12 cellular contexts compared by ENCODE assay signal in the genomic region with DNA sequence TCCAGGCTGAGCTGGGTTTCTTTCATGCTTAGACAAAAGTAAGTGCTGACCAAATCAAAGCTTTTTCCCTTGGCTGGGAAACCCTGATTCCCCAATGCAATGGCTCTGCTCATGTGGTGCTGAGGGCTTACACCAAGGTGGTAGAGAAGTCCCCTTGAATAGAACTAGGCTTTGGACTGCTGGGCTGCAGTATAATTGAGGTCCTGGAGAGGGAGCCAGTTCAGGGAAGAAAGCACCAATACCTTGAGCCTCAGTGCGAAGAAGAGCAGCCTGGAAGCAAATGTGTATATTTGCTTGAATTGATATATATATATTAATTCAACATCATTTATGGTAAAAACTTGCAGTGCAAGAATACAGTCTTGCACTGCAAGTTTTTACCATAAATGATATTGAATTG.
A peak's percentile ranks its signal among the peaks of the same experiment; 100 is the strongest.
DNase-seq lines count a peak whose midpoint lies in the region; ATAC-seq and TF ChIP-seq lines count a peak whose summit lies in the region.
"Had no signal": no experiment of that assay in that cellular context is flagged by ENCODE, and none has a peak within 500 bp of the region (broad histone marks: within the 10 kb centered on the region; RNA-seq: fewer than 3 reads in every experiment).

No MANE protein-coding gene starts in this region.

- H3K9me3 Mint-ChIP-seq in nephron, result peaks cover 12% of the 10 kb centered on the region
- no peaks in the 10 kb centered on the region for H3K9me3 Mint-ChIP-seq in effector memory CD8-positive, alpha-beta T cell

- H3K9me3 ChIP-seq in IMR-90 (ENCODE audit: control insufficient read depth, insufficient read depth, low read length), result peaks cover 8% of the 10 kb centered on the region

- BruUV-seq in IMR-90 (replicated peaks; lab: Mats Ljungman, UMichigan), result no TSS peak

- peak; percentile 33; the same call in 1 of the 2 replicates for TF ChIP-seq RAD21 in IMR-90 (IDR thresholded peaks at IDR 0.05; ENCODE audit: low read length)

- H3K27ac Mint-ChIP-seq in nephron, result no peak overlapping the region
- H3K27ac Mint-ChIP-seq in effector memory CD8-positive, alpha-beta T cell, result no peak overlapping the region

- H4K5ac ChIP-seq in IMR-90 (ENCODE audit: low read depth, low read length), result no peak overlapping the region

- H3K36me3 ChIP-seq in IMR-90 (ENCODE audit: control insufficient read depth, insufficient read depth, low read length), result no peaks in the 10 kb centered on the region

- TF ChIP-seq POLR2A in IMR-90 (IDR thresholded peaks at IDR 0.05; ENCODE audit: low read depth, low read length), result no peak

- no peak overlapping the region for H3K56ac ChIP-seq in IMR-90 (ENCODE audit: extremely low read depth, insufficient read depth, low read length)

- H2AK9ac ChIP-seq in IMR-90 (replicated peaks; ENCODE audit: low read depth, low read length, poor library complexity), result no peak overlapping the region

- no peak overlapping the region for H3K27ac ChIP-seq in IMR-90 (ENCODE audit: insufficient read depth, low read length)
- H3K27ac ChIP-seq: GM23248 had no signal

- POLR2A ChIA-PET in IMR-90 (lab: Charles Lee; ENCODE audit: unreplicated experiment), result no interaction called here

- no peak overlapping the region for H2AFZ ChIP-seq in IMR-90 (replicated peaks; ENCODE audit: low read length, poor library complexity)
- H2AFZ ChIP-seq: GM23248 had no signal

- no peak overlapping the region for H4K91ac ChIP-seq in IMR-90 (ENCODE audit: insufficient read depth, low read depth, low read length)

- no peak for ATAC-seq in IMR-90 (ENCODE audit: low read depth)
- ATAC-seq in HG02571 (IDR thresholded peaks at IDR 0.05; ENCODE audit: unreplicated experiment), result no peak
- ATAC-seq in HG03108 (IDR thresholded peaks at IDR 0.05; ENCODE audit: unreplicated experiment), result no peak
- ATAC-seq in effector memory CD8-positive, alpha-beta T cell (replicated peaks), result no peak

- H3K36me3 Mint-ChIP-seq in nephron (ENCODE audit: low read depth), result peaks cover 4% of the 10 kb centered on the region
- no peaks in the 10 kb centered on the region for H3K36me3 Mint-ChIP-seq in effector memory CD8-positive, alpha-beta T cell (ENCODE audit: insufficient read depth)

- dilution Hi-C loops in IMR-90 (cut with HindIII; ENCODE audit: low sequenced_read_pairs, unreplicated experiment), result no loop called here

- H2BK120ac ChIP-seq in IMR-90 (ENCODE audit: low read depth, low read length), result no peak overlapping the region

- DNase-seq in DMS53 treated with DMSO at 0.1 percent for 48 hours (lab: John Stamatoyannopoulos, UW; ENCODE audit: unreplicated experiment) (peak; percentile 46), IMR-90 (no peak), astrocyte of the cerebellum (ENCODE audit: low read depth) (no peak), NCI-H2081 treated with DMSO at 0.1 percent for 48 hours (lab: John Stamatoyannopoulos, UW) (no peak)
- DNase-seq in effector memory CD8-positive, alpha-beta T cell, result no peak
- DNase-seq: activated CD4-positive, alpha-beta T cell treated with anti-CD3 and anti-CD28 coated beads, Interleukin-2, amount 50 U/mL, for 48 hours; aorta; GM23248; stimulated activated CD4-positive, alpha-beta T cell treated with anti-CD3 and anti-CD28 coated beads, Interleukin-2, amount 100 ng/mL, for 48 hours had no signal

- H3K27me3 Mint-ChIP-seq in nephron (ENCODE audit: low read depth), result peaks cover 8% of the 10 kb centered on the region
- peaks cover 30 to 35% of the 10 kb centered on the region in 2 donors for H3K27me3 Mint-ChIP-seq in effector memory CD8-positive, alpha-beta T cell

- in situ Hi-C loops in IMR-90 (cut with MboI; ENCODE audit: low sequenced_read_pairs), result no loop called here
- in situ Hi-C loops in astrocyte of the cerebellum (cut with HindIII; ENCODE audit: low sequenced_read_pairs), result no loop called here

- TF ChIP-seq CTCF in IMR-90 (conservative IDR thresholded peaks at IDR 0.05; ENCODE audit: low read depth, low read length), result 0 out of 2 replicates have a peak, but pooled peaks have one; percentile 18
- TF ChIP-seq CTCF in astrocyte of the cerebellum (IDR thresholded peaks at IDR 0.05; ENCODE audit: low read depth, low read length, missing control alignments), result peak; percentile 28
- peak; percentile 9 to 28 (median 26) for TF ChIP-seq CTCF in nephron (IDR thresholded peaks at IDR 0.05; ENCODE audit: unreplicated experiment in 3 of 3)

- H3K4me1 Mint-ChIP-seq in nephron, result peaks cover 17% of the 10 kb centered on the region
- H3K4me1 Mint-ChIP-seq in effector memory CD8-positive, alpha-beta T cell (ENCODE audit: low read depth in 2 of 2), result no peaks in the 10 kb centered on the region

- H2BK5ac ChIP-seq in IMR-90 (ENCODE audit: low read depth, low read length, poor library complexity, severe bottlenecking), result no peak overlapping the region

- H3K18ac ChIP-seq in IMR-90 (ENCODE audit: low read depth, low read length), result no peak overlapping the region

- no peaks in the 10 kb centered on the region for H3K4me1 ChIP-seq in IMR-90 (ENCODE audit: control insufficient read depth, insufficient read depth, low read length)

- H3K4ac ChIP-seq in IMR-90 (ENCODE audit: low read depth, low read length), result no peak overlapping the region

- H2BK15ac ChIP-seq in IMR-90 (ENCODE audit: low read depth, low read length), result no peak overlapping the region

- CTCF ChIA-PET in IMR-90 (lab: Yijun Ruan, JAX), result no interaction called here

- no peak overlapping the region for H3K4me2 ChIP-seq in IMR-90 (ENCODE audit: low read depth, low read length)

- H4K8ac ChIP-seq in IMR-90 (ENCODE audit: low read depth in 2 of 2, low read length in 2 of 2), result no peak overlapping the region

- H3K27me3 ChIP-seq in IMR-90 (ENCODE audit: control insufficient read depth, insufficient read depth, low read length), result peaks cover 30% of the 10 kb centered on the region

- H3K4me3 ChIP-seq in IMR-90 (ENCODE audit: insufficient read depth, low read depth, low read length) (no peak overlapping the region), astrocyte of the cerebellum (ENCODE audit: low read depth, low read length) (no peak overlapping the region)
- H3K4me3 ChIP-seq: GM23248 had no signal

- H3K9ac ChIP-seq in IMR-90 (ENCODE audit: low read depth, low read length), result no peak overlapping the region
- H3K9ac ChIP-seq: GM23248 had no signal

- H3K4me3 Mint-ChIP-seq in nephron, result no peak overlapping the region
- H3K4me3 Mint-ChIP-seq in effector memory CD8-positive, alpha-beta T cell, result no peak overlapping the region

- WGBS in IMR-90 (ENCODE audit: extremely low coverage in 2 of 2, insufficient read length in 1 of 2), 2 experiments, result no CpG with 5 or more reads among the region's 1 CpG

- no peaks in the 10 kb centered on the region for H3K9me1 ChIP-seq in IMR-90 (ENCODE audit: insufficient read depth, low read length)

- no peak overlapping the region for H3K14ac ChIP-seq in IMR-90 (replicated peaks; ENCODE audit: low read depth, low read length)

- intact Hi-C loops in IMR-90 (cut with micrococcal nuclease), result no loop called here

- no peaks in the 10 kb centered on the region for H3K79me1 ChIP-seq in IMR-90 (ENCODE audit: low read depth in 1 of 2, low read length in 2 of 2)

- H2AK5ac ChIP-seq in IMR-90 (ENCODE audit: low read depth, low read length), result no peak overlapping the region

- no peak overlapping the region for H2BK20ac ChIP-seq in IMR-90 (ENCODE audit: low read depth, low read length)

- no peaks in the 10 kb centered on the region for H4K20me1 ChIP-seq in IMR-90 (ENCODE audit: insufficient read depth, low read length)

- H3K23ac ChIP-seq in IMR-90 (ENCODE audit: low read depth, low read length), result no peak overlapping the region

TF ChIP-seq in IMR-90, 13 proteins besides CTCF, POLR2A, EP300 and RAD21:
- peak; percentile 24; the same call in 1 of the 2 replicates for TF ChIP-seq SMC3 (IDR thresholded peaks at IDR 0.05; ENCODE audit: low read depth, low read length)
- TF ChIP-seq, protein P1, sequence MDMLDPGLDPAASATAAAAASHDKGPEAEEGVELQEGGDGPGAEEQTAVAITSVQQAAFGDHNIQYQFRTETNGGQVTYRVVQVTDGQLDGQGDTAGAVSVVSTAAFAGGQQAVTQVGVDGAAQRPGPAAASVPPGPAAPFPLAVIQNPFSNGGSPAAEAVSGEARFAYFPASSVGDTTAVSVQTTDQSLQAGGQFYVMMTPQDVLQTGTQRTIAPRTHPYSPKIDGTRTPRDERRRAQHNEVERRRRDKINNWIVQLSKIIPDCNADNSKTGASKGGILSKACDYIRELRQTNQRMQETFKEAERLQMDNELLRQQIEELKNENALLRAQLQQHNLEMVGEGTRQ (IDR thresholded peaks at IDR 0.05; ENCODE audit: low read depth, low read length), result no peak
